Comparison of ENCODE assay signal across 9 cellular contexts in genomic region chr16:24737391-24737871, GRCh38. TPM values are rescaled to one million over a fixed set of nuclear protein-coding genes. Genes with fewer than 3 reads are reported as not detected.
DNase-seq lines count a peak whose midpoint lies in the region; ATAC-seq and TF ChIP-seq lines count a peak whose summit lies in the region.
"Had no signal": no experiment of that assay in that cellular context is flagged by ENCODE, and none has a peak within 500 bp of the region (broad histone marks: within the 10 kb centered on the region; RNA-seq: fewer than 3 reads in every experiment).

No MANE protein-coding gene starts in this region.

- no peak overlapping the region for H4K5ac ChIP-seq in H9 (ENCODE audit: insufficient read length, low read depth, low read length)

- no peak overlapping the region for H3K18ac ChIP-seq in H9 (ENCODE audit: insufficient read length, low read depth, low read length)

- no peak overlapping the region for H2AK5ac ChIP-seq in H9 (ENCODE audit: insufficient read length, low read length)

- no peak overlapping the region for H3K4ac ChIP-seq in H9 (ENCODE audit: low read depth, low read length)

- H2BK20ac ChIP-seq in H9 (ENCODE audit: low read depth, low read length, poor library complexity, severe bottlenecking), result no peak overlapping the region

- CTCF ChIA-PET in activated B cell treated with CpG ODN at 0.5 μM for 24 hours (lab: Charles Lee), result no interaction called here

- no peak overlapping the region for H2BK15ac ChIP-seq in H9 (ENCODE audit: low read depth, low read length)

- no peak overlapping the region for H4K91ac ChIP-seq in H9 (ENCODE audit: insufficient read length, low read depth, low read length)

- H3K4me3 ChIP-seq in GM23338 (0 out of 2 replicates have a peak overlapping the region, but pooled peaks have one; percentile 3), mucosa of descending colon (no peak overlapping the region)

- no peaks in the 10 kb centered on the region for H3K23me2 ChIP-seq in H9 (ENCODE audit: insufficient read length, low read depth, low read length, poor library complexity, severe bottlenecking)

- no CpG with 5 or more reads among the region's 3 CpGs for WGBS in H9 (ENCODE audit: extremely low coverage, insufficient read length, low lambda C conversion rate)

- H3K27ac Mint-ChIP-seq in GM23338 (peak overlapping the region; percentile 25; the same call in 1 of the 2 replicates), activated B cell treated with CpG ODN at 0.5 μM for 24 hours (peak overlapping the region; percentile 26), H9 (peak overlapping the region in 1 of 3 experiments; percentile 7; a peak in 2 of 7 replicates)
- peak overlapping the region; percentile 57 for H3K27ac Mint-ChIP-seq in stimulated activated memory B cell treated with anti-CD40 and anti-IgM and Interleukin-4, amounts not matched to agents 10 μg/mL and 1 μg/mL and 100 μg/mL, for 72 hours

- H3K9me3 Mint-ChIP-seq in GM23338, result no peaks in the 10 kb centered on the region; the same call in 2 of the 3 replicates
- no peaks in the 10 kb centered on the region for H3K9me3 Mint-ChIP-seq in activated B cell treated with CpG ODN at 0.5 μM for 24 hours
- H3K9me3 Mint-ChIP-seq in stimulated activated memory B cell treated with anti-CD40 and anti-IgM and Interleukin-4, amounts not matched to agents 10 μg/mL and 1 μg/mL and 100 μg/mL, for 72 hours, result no peaks in the 10 kb centered on the region
- no peaks in the 10 kb centered on the region for H3K9me3 Mint-ChIP-seq in H9

- H3K23ac ChIP-seq in H9 (ENCODE audit: insufficient read length, low read depth, low read length), result no peak overlapping the region

- H3K27me3 ChIP-seq in GM23338 (ENCODE audit: insufficient read depth) (no peaks in the 10 kb centered on the region), H9 (ENCODE audit: insufficient read depth, low read length) (no peaks in the 10 kb centered on the region)

- H3K4me2 ChIP-seq in GM23338 (peak overlapping the region; percentile 22; the same call in 1 of the 2 replicates), H9 (ENCODE audit: insufficient read depth, insufficient read length, low read length) (no peak overlapping the region)

- H2BK120ac ChIP-seq in H9 (ENCODE audit: low read depth, low read length, poor library complexity, severe bottlenecking), result no peak overlapping the region

- H3K27me3 Mint-ChIP-seq in GM23338 (ENCODE audit: insufficient read depth, low read depth, poor library complexity) (no peaks in the 10 kb centered on the region), activated B cell treated with CpG ODN at 0.5 μM for 24 hours (no peaks in the 10 kb centered on the region), H9 (ENCODE audit: low read depth) (no peaks in the 10 kb centered on the region)
- no peaks in the 10 kb centered on the region for H3K27me3 Mint-ChIP-seq in stimulated activated memory B cell treated with anti-CD40 and anti-IgM and Interleukin-4, amounts not matched to agents 10 μg/mL and 1 μg/mL and 100 μg/mL, for 72 hours

- peaks cover 38% of the 10 kb centered on the region for H3K36me3 Mint-ChIP-seq in GM23338 (ENCODE audit: low read depth)
- peaks cover 47% of the 10 kb centered on the region for H3K36me3 Mint-ChIP-seq in activated B cell treated with CpG ODN at 0.5 μM for 24 hours (ENCODE audit: low read depth)
- peaks cover 48% of the 10 kb centered on the region for H3K36me3 Mint-ChIP-seq in stimulated activated memory B cell treated with anti-CD40 and anti-IgM and Interleukin-4, amounts not matched to agents 10 μg/mL and 1 μg/mL and 100 μg/mL, for 72 hours
- H3K36me3 Mint-ChIP-seq in H9 (ENCODE audit: insufficient read depth in 1 of 3, low read depth in 3 of 3), result peaks cover 21 to 36% (median 35%) of the 10 kb centered on the region in 3 experiments

- no peak for TF ChIP-seq CTCF in GM23338 (conservative IDR thresholded peaks at IDR 0.05; ENCODE audit: low read depth in 2 of 2)
- no peak for TF ChIP-seq CTCF in activated B cell treated with CpG ODN at 0.5 μM for 24 hours (IDR thresholded peaks at IDR 0.05)
- no peak for TF ChIP-seq CTCF in H9 (conservative IDR thresholded peaks at IDR 0.05)
- TF ChIP-seq CTCF in mucosa of descending colon (IDR thresholded peaks at IDR 0.05), result no peak

- H2AFZ ChIP-seq in GM23338, result no peak overlapping the region
- no peak overlapping the region for H2AFZ ChIP-seq in H9 (ENCODE audit: low read length)

- H3K14ac ChIP-seq in H9 (ENCODE audit: insufficient read depth, low read length), result no peak overlapping the region

- H3K4me1 ChIP-seq in GM23338 (ENCODE audit: insufficient read depth) (peaks cover 88% of the 10 kb centered on the region), H9 (ENCODE audit: insufficient read depth, low read length) (peaks cover 6% of the 10 kb centered on the region; the same call in 1 of the 2 replicates), mucosa of descending colon (ENCODE audit: low read depth) (peaks cover 22% of the 10 kb centered on the region)

- H3K4me1 Mint-ChIP-seq in GM23338, result peaks cover 78% of the 10 kb centered on the region
- peaks cover 86% of the 10 kb centered on the region for H3K4me1 Mint-ChIP-seq in activated B cell treated with CpG ODN at 0.5 μM for 24 hours
- H3K4me1 Mint-ChIP-seq in stimulated activated memory B cell treated with anti-CD40 and anti-IgM and Interleukin-4, amounts not matched to agents 10 μg/mL and 1 μg/mL and 100 μg/mL, for 72 hours, result peaks cover 86% of the 10 kb centered on the region
- H3K4me1 Mint-ChIP-seq in H9, result peaks cover 55 to 81% of the 10 kb centered on the region in 2 experiments

- no peak overlapping the region for H3T11ph ChIP-seq in H9 (ENCODE audit: low read length)

- H2BK12ac ChIP-seq in H9 (ENCODE audit: insufficient read length, low read depth, low read length), result no peak overlapping the region

- no peaks in the 10 kb centered on the region for H3K79me1 ChIP-seq in H9 (ENCODE audit: insufficient read depth, low read depth, low read length, poor library complexity, severe bottlenecking)

- ATAC-seq in GM23338 (no peak), activated B cell treated with CpG ODN at 0.5 μM for 24 hours (ENCODE audit: low read depth) (no peak), left ventricle myocardium superior (peak; percentile 12), mucosa of descending colon (no peak), GM18873 (IDR thresholded peaks at IDR 0.05; ENCODE audit: low FRiP score, unreplicated experiment) (no peak)
- no peak for ATAC-seq in stimulated activated memory B cell treated with anti-CD40 and anti-IgM and Interleukin-4, amounts not matched to agents 10 μg/mL and 1 μg/mL and 100 μg/mL, for 72 hours

- no peak overlapping the region for H4K8ac ChIP-seq in H9 (replicated peaks; ENCODE audit: insufficient read length, low read depth, low read length)

- no peak overlapping the region for H3K9ac ChIP-seq in H9 (ENCODE audit: extremely low read depth, insufficient read length, low read length)

- DNase-seq in GM23338 (ENCODE audit: low spot score) (no peak), activated B cell treated with CpG ODN at 0.5 μM for 24 hours (no peak), left ventricle myocardium superior (no peak), NCI-H146 treated with DMSO at 0.1 percent for 48 hours (lab: John Stamatoyannopoulos, UW; ENCODE audit: unreplicated experiment) (no peak), H9 (no peak), mucosa of descending colon (no peak)
- DNase-seq: activated effector memory CD4-positive, alpha-beta T cell treated with anti-CD3 and anti-CD28 coated beads, Interleukin-2, amount 50 U/mL, for 16 hours had no signal

- no peak overlapping the region for H2BK5ac ChIP-seq in H9 (ENCODE audit: insufficient read length, low read length)

- H3K9me3 ChIP-seq in H9 (ENCODE audit: control insufficient read depth, low read depth, low read length) (no peaks in the 10 kb centered on the region), mucosa of descending colon (no peaks in the 10 kb centered on the region)

- POLR2A ChIA-PET in activated B cell treated with CpG ODN at 0.5 μM for 24 hours (lab: Charles Lee), result interaction anchor here (0.7 kb wide), 1 partner anchor 1469 kb away, joined by 4 read pairs; no protein-coding TSS in a partner anchor

- H3F3A ChIP-seq in GM23338 (replicated peaks; ENCODE audit: low read depth), result no peaks in the 10 kb centered on the region

- H3K27ac ChIP-seq in GM23338 (ENCODE audit: low read depth) (0 out of 2 replicates have a peak overlapping the region, but pooled peaks have one; percentile 8), H9 (ENCODE audit: insufficient read length, low read depth, low read length) (no peak overlapping the region)

- H3K79me2 ChIP-seq in GM23338 (replicated peaks; ENCODE audit: insufficient read depth) (peaks cover 100% of the 10 kb centered on the region), H9 (ENCODE audit: insufficient read depth, low read length) (peaks cover 84% of the 10 kb centered on the region)

- no peak overlapping the region for H3K4me3 Mint-ChIP-seq in GM23338
- H3K4me3 Mint-ChIP-seq in activated B cell treated with CpG ODN at 0.5 μM for 24 hours, result no peak overlapping the region
- H3K4me3 Mint-ChIP-seq in stimulated activated memory B cell treated with anti-CD40 and anti-IgM and Interleukin-4, amounts not matched to agents 10 μg/mL and 1 μg/mL and 100 μg/mL, for 72 hours, result no peak overlapping the region
- H3K4me3 Mint-ChIP-seq in H9, result no peak overlapping the region

- no peak overlapping the region for H3K56ac ChIP-seq in H9 (ENCODE audit: insufficient read length, low read depth, low read length)

- no peaks in the 10 kb centered on the region for H3K9me2 ChIP-seq in GM23338 (ENCODE audit: insufficient read depth)

- H3K36me3 ChIP-seq in GM23338 (ENCODE audit: insufficient read depth) (peaks cover 14% of the 10 kb centered on the region; the same call in 1 of the 2 replicates), mucosa of descending colon (ENCODE audit: low read depth) (no peaks in the 10 kb centered on the region)

- intact Hi-C loops in activated B cell treated with CpG ODN at 0.5 μM for 24 hours (cut with micrococcal nuclease), result no loop called here
- intact Hi-C loops in left ventricle myocardium superior (cut with micrococcal nuclease), result no loop called here
- intact Hi-C loops in mucosa of descending colon (cut with DNase I, micrococcal nuclease), result no loop called here

- peaks cover 98% of the 10 kb centered on the region for H4K20me1 ChIP-seq in GM23338 (replicated peaks; ENCODE audit: insufficient read depth)
- H4K20me1 ChIP-seq in H9 (ENCODE audit: control insufficient read depth, insufficient read depth, insufficient read length), result no peaks in the 10 kb centered on the region

TF ChIP-seq in GM23338, 12 proteins besides CTCF, POLR2A, EP300 and RAD21 (continues in another document):
- TF ChIP-seq ZNF114 (CRISPR knock-in tag; IDR thresholded peaks at IDR 0.05), result no peak
- TF ChIP-seq EZH2 (IDR thresholded peaks at IDR 0.05; ENCODE audit: low read depth, unreplicated experiment), result no peak
- no peak for TF ChIP-seq CREB1 (CRISPR knock-in tag; IDR thresholded peaks at IDR 0.05; ENCODE audit: low read depth)
- no peak for TF ChIP-seq JUNB (IDR thresholded peaks at IDR 0.05; ENCODE audit: unreplicated experiment)
- no peak for TF ChIP-seq NANOG (IDR thresholded peaks at IDR 0.05; ENCODE audit: borderline replicate concordance)

RNA-seq across cellular contexts. Expression of gene TNRC6A, which starts 8.0 kb away (rescaled TPM):
- 62.1 and 93.1 TPM in 2 replicates for total RNA-seq in GM23338 (2014; rRNA removed; shearing (Covaris generic))
- polyA plus RNA-seq in GM23338 (2016; fragmentation: Nextera tagmentation; extraction: Ambion mirVana), result 124 and 126 TPM in 2 replicates
- 57.9 and 68.5 TPM in 2 replicates for total RNA-seq in activated B cell treated with CpG ODN at 0.5 μM for 24 hours
- 37.0 TPM for total RNA-seq in left ventricle myocardium superior
- 106 and 114 TPM in 2 replicates for total RNA-seq in H9 (2021)
- total RNA-seq in mucosa of descending colon, result 10 to 100 TPM; 40.5 to 83.7 (median 47.8) TPM
